ENCODE assay signal across 8 cellular contexts in genomic region chr14:100375963-100376735, GRCh38. TPM values are rescaled to one million over a fixed set of nuclear protein-coding genes. Genes with fewer than 3 reads are reported as not detected.
DNase-seq lines count a peak whose midpoint lies in the region; ATAC-seq and TF ChIP-seq lines count a peak whose summit lies in the region.

WDR25 (plus strand) TSS chr14:100376485.

- under 1% methylated on average over 74 of the region's 74 CpGs for WGBS in thymus

- H3K27ac Mint-ChIP-seq in activated naive CD4-positive, alpha-beta T cell treated with anti-CD3 and anti-CD28 coated beads, Interleukin-2, amount 50 U/mL, for 72 hours = peak within 1 kb of the TSS; percentile 98
- H3K27ac Mint-ChIP-seq in osteocyte (ENCODE audit: unreplicated experiment) = peak within 1 kb of the TSS; percentile 99

- H3K36me3 Mint-ChIP-seq in activated naive CD4-positive, alpha-beta T cell treated with anti-CD3 and anti-CD28 coated beads, Interleukin-2, amount 50 U/mL, for 72 hours = peaks cover 40 to 43% of the 10 kb centered on the region in 2 donors
- H3K36me3 Mint-ChIP-seq in osteocyte (ENCODE audit: unreplicated experiment) = peaks cover 13% of the 10 kb centered on the region

- peak within 1 kb of the TSS; percentile 93 for H3K4me3 Mint-ChIP-seq in osteocyte (ENCODE audit: unreplicated experiment)

- peaks cover 9% of the 10 kb centered on the region for H3K4me1 ChIP-seq in thymus (ENCODE audit: control insufficient read depth, insufficient read depth, low read length)

- peak; percentile 75 for ATAC-seq in HG02623 (IDR thresholded peaks at IDR 0.05; ENCODE audit: unreplicated experiment)
- peak; percentile 96 for ATAC-seq in SK-N-SH treated with all-trans-retinoic acid at 6 μM for 48 hours
- peak; percentile 83 to 84 for ATAC-seq in activated naive CD4-positive, alpha-beta T cell treated with anti-CD3 and anti-CD28 coated beads, Interleukin-2, amount 50 U/mL, for 72 hours

- peak; percentile 90 for DNase-seq in GM10266 (ENCODE audit: extremely low spot score)
- peak; percentile 92 for DNase-seq in NCI-H1092 treated with DMSO at 0.1 percent for 48 hours (lab: John Stamatoyannopoulos, UW)
- DNase-seq in activated naive CD4-positive, alpha-beta T cell treated with anti-CD3 and anti-CD28 coated beads, Interleukin-2, amount 50 U/mL, for 72 hours (ENCODE audit: low spot score in 2 of 2) = peak; percentile 95 to 96
- peak; percentile 96 for DNase-seq in glomerular visceral epithelial cell (ENCODE audit: extremely low spot score)
- peak; percentile 99 for DNase-seq in osteocyte (ENCODE audit: extremely low spot score, unreplicated experiment)

- peak within 1 kb of the TSS; percentile 84 for H3K27ac ChIP-seq in thymus (ENCODE audit: low read depth)

- peaks cover 50% of the 10 kb centered on the region for H3K4me1 Mint-ChIP-seq in osteocyte (ENCODE audit: unreplicated experiment)

- H3K27me3 Mint-ChIP-seq in osteocyte (ENCODE audit: unreplicated experiment) = no peaks in the 10 kb centered on the region

- TF ChIP-seq CTCF in GM10266 (IDR thresholded peaks at IDR 0.05; ENCODE audit: control insufficient read depth, insufficient read depth, low read depth, missing control alignments) = no peak
- no peak for TF ChIP-seq CTCF in osteocyte (IDR thresholded peaks at IDR 0.05)

- no peaks in the 10 kb centered on the region for H3K27me3 ChIP-seq in thymus (ENCODE audit: control insufficient read depth, insufficient read depth)

- no peaks in the 10 kb centered on the region for H3K36me3 ChIP-seq in thymus (ENCODE audit: control insufficient read depth, insufficient read depth)

- H3K9me3 Mint-ChIP-seq in activated naive CD4-positive, alpha-beta T cell treated with anti-CD3 and anti-CD28 coated beads, Interleukin-2, amount 50 U/mL, for 72 hours = no peaks in the 10 kb centered on the region
- H3K9me3 Mint-ChIP-seq in osteocyte (ENCODE audit: unreplicated experiment) = no peaks in the 10 kb centered on the region

- peak within 1 kb of the TSS; percentile 82 for H3K4me3 ChIP-seq in thymus (ENCODE audit: low read length)

- no peaks in the 10 kb centered on the region for H3K9me3 ChIP-seq in thymus (ENCODE audit: control insufficient read depth)

TF ChIP-seq in SK-N-SH treated with all-trans-retinoic acid at 6 μM for 48 hours, 23 proteins besides CTCF, POLR2A, EP300 and RAD21:
- TF ChIP-seq TSHZ2 (CRISPR knock-in tag; IDR thresholded peaks at IDR 0.05) (peak; percentile 53; the same call in 1 of the 2 replicates), ZFP3 (CRISPR knock-in tag; IDR thresholded peaks at IDR 0.05) (peak; percentile 100), CSRNP3 (CRISPR knock-in tag; IDR thresholded peaks at IDR 0.05) (no peak), BACH2 (CRISPR knock-in tag; IDR thresholded peaks at IDR 0.05; ENCODE audit: borderline replicate concordance) (no peak)

RNA-seq across cellular contexts. Expression of gene WDR25, which starts in this region (rescaled TPM):
- 1 to 10 TPM; 3.6 to 7.4 TPM for total RNA-seq in activated naive CD4-positive, alpha-beta T cell treated with anti-CD3 and anti-CD28 coated beads, Interleukin-2, amount 50 U/mL, for 72 hours
- total RNA-seq in osteocyte = 15.5 and 20.0 TPM in 2 replicates
- polyA plus RNA-seq in thymus = 7.2 TPM

Comparison
In these comparisons a context has a peak if more than half of its experiments do, and no peak if none do; other contexts are left out.
1. Peak in every context shown above with its lines: DNase-seq, ATAC-seq, H3K4me3 ChIP-seq and H3K27ac ChIP-seq.